1 cellular context compared by ENCODE assay signal in the genomic region with DNA sequence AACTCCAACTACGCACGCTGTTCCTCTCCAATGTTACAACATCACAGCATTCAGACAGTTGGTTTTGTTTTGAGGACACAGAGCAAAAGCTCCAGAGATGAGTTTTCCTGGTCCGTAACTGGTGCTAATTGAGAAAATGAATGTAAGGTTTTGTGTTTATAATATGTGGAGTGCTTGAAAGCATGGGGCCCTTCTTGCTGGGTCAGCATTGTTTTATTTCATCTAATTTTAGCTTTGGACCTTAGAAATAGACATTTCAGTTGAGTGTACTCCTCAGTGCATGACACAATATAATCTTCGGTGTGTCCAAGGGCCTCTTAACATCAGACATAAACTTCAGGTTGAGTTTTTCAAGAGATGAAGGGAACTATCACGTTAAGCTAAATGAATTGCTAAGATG.
TF ChIP-seq lines count a peak whose summit lies in the region.

No MANE protein-coding gene starts in this region.

TF ChIP-seq in HepG2, 621 proteins besides CTCF, POLR2A, EP300 and RAD21:
- TF ChIP-seq MAFF (IDR thresholded peaks at IDR 0.05; ENCODE audit: low read depth, low read length) (peak; percentile 45), SRSF4 (IDR thresholded peaks at IDR 0.05; ENCODE audit: low read depth, low read length, poor library complexity, severe bottlenecking) (no peak), MAFK (conservative IDR thresholded peaks at IDR 0.05 in 1 of 2, IDR thresholded peaks at IDR 0.05 in 1 of 2; ENCODE audit: low read length in 2 of 2) (0 out of 4 replicates have a peak, but pooled peaks have one; percentile 9 to 50)
TF ChIP-seq in HepG2: peak in this region for 2.
